ENCODE assay signal across 9 cellular contexts in the genomic region with DNA sequence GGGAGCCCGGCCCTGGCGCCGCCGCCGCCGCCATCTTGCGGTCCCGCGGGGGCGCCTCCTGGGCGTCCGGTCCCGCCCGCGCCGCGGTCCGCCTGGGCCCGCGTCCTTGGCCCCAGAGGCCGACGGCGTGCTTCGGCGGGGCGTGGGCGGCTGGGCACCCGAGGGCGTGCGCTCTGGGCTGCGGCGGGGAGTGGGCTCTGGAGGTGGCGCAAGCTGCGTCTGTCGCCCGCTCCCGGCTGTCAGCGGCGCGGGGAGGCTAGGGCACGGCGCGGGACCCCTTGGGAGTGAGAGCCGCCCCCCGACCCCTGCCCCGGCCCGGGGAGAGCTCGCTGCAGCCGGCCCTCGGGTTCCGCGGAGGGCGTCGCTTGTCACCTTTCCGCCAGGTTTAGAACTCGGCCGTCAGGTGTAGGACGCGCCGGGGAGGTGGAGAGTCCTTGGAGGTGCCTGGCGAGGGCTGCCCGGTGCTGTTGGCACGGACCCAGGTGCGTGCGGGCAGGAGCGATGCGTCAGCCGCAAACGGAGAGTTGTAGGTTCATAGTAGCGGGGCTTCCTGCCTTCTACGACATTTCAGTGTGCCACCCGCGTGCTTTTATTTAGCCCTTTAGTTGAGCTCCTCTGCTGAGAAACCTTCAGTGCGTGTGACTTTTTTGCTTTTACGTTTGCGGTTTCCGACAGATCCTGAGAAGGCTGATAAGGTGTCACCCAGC. TPM values are rescaled to one million over a fixed set of nuclear protein-coding genes. Genes with fewer than 3 reads are reported as not detected.
A peak's percentile ranks its signal among the peaks of the same experiment; 100 is the strongest.
DNase-seq lines count a peak whose midpoint lies in the region; ATAC-seq and TF ChIP-seq lines count a peak whose summit lies in the region.
"Had no signal": no experiment of that assay in that cellular context is flagged by ENCODE, and none has a peak within 500 bp of the region (broad histone marks: within the 10 kb centered on the region; RNA-seq: fewer than 3 reads in every experiment).

No MANE protein-coding gene starts in this region.

- H4K20me1 ChIP-seq in BLaER1 (peaks cover 53% of the 10 kb centered on the region), neural progenitor cell (ENCODE audit: low read depth) (peaks cover 52% of the 10 kb centered on the region)

- peak; percentile 33 to 48 for TF ChIP-seq POLR2A in Peyer's patch (IDR thresholded peaks at IDR 0.05)

- H3K4me2 ChIP-seq in BLaER1 (peak overlapping the region; percentile 90), neural progenitor cell (peak overlapping the region; percentile 83)

- H3K27ac ChIP-seq in BLaER1 (peak overlapping the region; percentile 98), Peyer's patch (peak overlapping the region; percentile 97 to 100 (median 100)), neural progenitor cell (peak overlapping the region; percentile 85)

- H3K36me3 Mint-ChIP-seq in activated T-helper 1 cell treated with anti-CD3 and anti-CD28 coated beads, Interleukin-12 subunit alpha, Interleukin-12 subunit beta, Interleukin-2, Interleukin-4 antibody, amounts not matched to agents 30 ng/mL and 10 ng/mL and 1 ng/mL, durations not matched to agents 14 hours and 24 hours and 36 hours (ENCODE audit: low read depth), result peaks cover 6% of the 10 kb centered on the region
- H3K36me3 Mint-ChIP-seq in neural progenitor cell, result peaks cover 2% of the 10 kb centered on the region

- H3K27me3 ChIP-seq in BLaER1, result no peaks in the 10 kb centered on the region
- no peaks in the 10 kb centered on the region for H3K27me3 ChIP-seq in Peyer's patch
- no peaks in the 10 kb centered on the region for H3K27me3 ChIP-seq in neural progenitor cell

- no peak overlapping the region for H2AFZ ChIP-seq in neural progenitor cell (replicated peaks)

- H3K9me3 Mint-ChIP-seq in activated T-helper 1 cell treated with anti-CD3 and anti-CD28 coated beads, Interleukin-12 subunit alpha, Interleukin-12 subunit beta, Interleukin-2, Interleukin-4 antibody, amounts not matched to agents 30 ng/mL and 10 ng/mL and 1 ng/mL, durations not matched to agents 14 hours and 24 hours and 36 hours, result no peaks in the 10 kb centered on the region
- H3K9me3 Mint-ChIP-seq in neural progenitor cell, result no peaks in the 10 kb centered on the region

- H3K79me2 ChIP-seq in neural progenitor cell (ENCODE audit: low read depth), result peaks cover 55% of the 10 kb centered on the region

- peak overlapping the region; percentile 88 for H3K27ac Mint-ChIP-seq in activated T-helper 1 cell treated with anti-CD3 and anti-CD28 coated beads, Interleukin-12 subunit alpha, Interleukin-12 subunit beta, Interleukin-2, Interleukin-4 antibody, amounts not matched to agents 30 ng/mL and 10 ng/mL and 1 ng/mL, durations not matched to agents 14 hours and 24 hours and 36 hours
- H3K27ac Mint-ChIP-seq in neural progenitor cell, result peak overlapping the region; percentile 48

- H3K4me3 ChIP-seq in BLaER1 (peak overlapping the region; percentile 98), Peyer's patch (peak overlapping the region; percentile 90 to 99 (median 95)), fibroblast of pulmonary artery (replicated peaks; ENCODE audit: low read depth, low read length) (peak overlapping the region; percentile 84), neural progenitor cell (peak overlapping the region; percentile 73)

- H3K9ac ChIP-seq in BLaER1 (peak overlapping the region; percentile 96), neural progenitor cell (peak overlapping the region; percentile 75)

- H3K4me3 Mint-ChIP-seq in activated T-helper 1 cell treated with anti-CD3 and anti-CD28 coated beads, Interleukin-12 subunit alpha, Interleukin-12 subunit beta, Interleukin-2, Interleukin-4 antibody, amounts not matched to agents 30 ng/mL and 10 ng/mL and 1 ng/mL, durations not matched to agents 14 hours and 24 hours and 36 hours, result peak overlapping the region; percentile 91
- H3K4me3 Mint-ChIP-seq in neural progenitor cell, result peak overlapping the region; percentile 94

- DNase-seq in Peyer's patch, result peak; percentile 67 to 89 (median 87)
- DNase-seq in activated T-helper 1 cell treated with anti-CD3 and anti-CD28 coated beads, Interleukin-12 subunit alpha, Interleukin-12 subunit beta, Interleukin-2, Interleukin-4 antibody, amounts not matched to agents 30 ng/mL and 10 ng/mL and 1 ng/mL, durations not matched to agents 14 hours and 24 hours and 36 hours (ENCODE audit: low spot score), result peak; percentile 65
- DNase-seq in fibroblast of pulmonary artery (ENCODE audit: low read depth), result peak; percentile 83
- DNase-seq in neural progenitor cell (ENCODE audit: low spot score), result peak; percentile 55
- peak; percentile 46 for DNase-seq in stromal cell of bone marrow (ENCODE audit: low read depth)

- H3K4me1 ChIP-seq in BLaER1, result peaks cover 45% of the 10 kb centered on the region
- H3K4me1 ChIP-seq in Peyer's patch, result peaks cover 0 to 39% (median 14%) of the 10 kb centered on the region in 4 donors
- peaks cover 21% of the 10 kb centered on the region for H3K4me1 ChIP-seq in neural progenitor cell

- peak; percentile 29 for ATAC-seq in GM19324 (IDR thresholded peaks at IDR 0.05; ENCODE audit: low FRiP score, unreplicated experiment)
- peak; percentile 7 for ATAC-seq in HG03469 (IDR thresholded peaks at IDR 0.05; ENCODE audit: unreplicated experiment)

- no peaks in the 10 kb centered on the region for H3K36me3 ChIP-seq in BLaER1
- no peaks in the 10 kb centered on the region for H3K36me3 ChIP-seq in Peyer's patch
- no peaks in the 10 kb centered on the region for H3K36me3 ChIP-seq in neural progenitor cell

- peaks cover under 1% of the 10 kb centered on the region for H3K27me3 Mint-ChIP-seq in activated T-helper 1 cell treated with anti-CD3 and anti-CD28 coated beads, Interleukin-12 subunit alpha, Interleukin-12 subunit beta, Interleukin-2, Interleukin-4 antibody, amounts not matched to agents 30 ng/mL and 10 ng/mL and 1 ng/mL, durations not matched to agents 14 hours and 24 hours and 36 hours (ENCODE audit: insufficient read depth)
- no peaks in the 10 kb centered on the region for H3K27me3 Mint-ChIP-seq in neural progenitor cell (ENCODE audit: insufficient read depth, low read depth)

- H3F3A ChIP-seq in neural progenitor cell (ENCODE audit: low read depth), result no peaks in the 10 kb centered on the region

- intact Hi-C loops in activated T-helper 1 cell treated with anti-CD3 and anti-CD28 coated beads, Interleukin-12 subunit alpha, Interleukin-12 subunit beta, Interleukin-2, Interleukin-4 antibody, amounts not matched to agents 30 ng/mL and 10 ng/mL and 1 ng/mL, durations not matched to agents 14 hours and 24 hours and 36 hours (cut with micrococcal nuclease), result loop anchor here (1.0 to 10.0 kb wide), 8 partner anchors 14 to 1933 kb away; a partner anchor contains a TSS

- H3K9me3 ChIP-seq in BLaER1 (peaks cover 5% of the 10 kb centered on the region; the same call in 1 of the 2 replicates), Peyer's patch (no peaks in the 10 kb centered on the region), neural progenitor cell (ENCODE audit: low read depth) (no peaks in the 10 kb centered on the region)

- peaks cover 27% of the 10 kb centered on the region for H3K4me1 Mint-ChIP-seq in activated T-helper 1 cell treated with anti-CD3 and anti-CD28 coated beads, Interleukin-12 subunit alpha, Interleukin-12 subunit beta, Interleukin-2, Interleukin-4 antibody, amounts not matched to agents 30 ng/mL and 10 ng/mL and 1 ng/mL, durations not matched to agents 14 hours and 24 hours and 36 hours (ENCODE audit: low read depth)
- H3K4me1 Mint-ChIP-seq in neural progenitor cell, result peaks cover 21% of the 10 kb centered on the region

- no peak for TF ChIP-seq CTCF in Peyer's patch (IDR thresholded peaks at IDR 0.05)
- no peak for TF ChIP-seq CTCF in fibroblast of pulmonary artery (IDR thresholded peaks at IDR 0.05; ENCODE audit: low read length, missing control alignments)
- no peak for TF ChIP-seq CTCF in neural progenitor cell (IDR thresholded peaks at IDR 0.05)

RNA-seq across cellular contexts. Expression of a gene that starts 0.9 kb away (rescaled TPM):
- total RNA-seq in Peyer's patch, result 100 to 1,000 TPM; 155 to 232 (median 219) TPM
- 187 and 201 TPM in 2 replicates for total RNA-seq in activated T-helper 1 cell treated with anti-CD3 and anti-CD28 coated beads, Interleukin-12 subunit alpha, Interleukin-12 subunit beta, Interleukin-2, Interleukin-4 antibody, amounts not matched to agents 30 ng/mL and 10 ng/mL and 1 ng/mL, durations not matched to agents 14 hours and 24 hours and 36 hours
- 165 and 285 TPM in 2 replicates for total RNA-seq in neural progenitor cell (ENCODE audit: low replicate concordance)

RNA-seq across cellular contexts. Expression of a gene that starts 29.0 kb away (rescaled TPM):
- total RNA-seq in Peyer's patch (not detected), neural progenitor cell (ENCODE audit: low replicate concordance) (not detected in 2 replicates)
- 0.26 TPM in 1 of 2 replicates, not detected in the other for total RNA-seq in activated T-helper 1 cell treated with anti-CD3 and anti-CD28 coated beads, Interleukin-12 subunit alpha, Interleukin-12 subunit beta, Interleukin-2, Interleukin-4 antibody, amounts not matched to agents 30 ng/mL and 10 ng/mL and 1 ng/mL, durations not matched to agents 14 hours and 24 hours and 36 hours
- total RNA-seq: activated CD8-positive, alpha-beta memory T cell treated with anti-CD3 and anti-CD28 coated beads for 36 hours had no signal

Comparison
In these comparisons a context has a peak if more than half of its experiments do, and no peak if none do; other contexts are left out.
1. Peak in every context shown above with its lines: DNase-seq, ATAC-seq, H3K4me3 ChIP-seq and H3K27ac ChIP-seq.